In genomic region chr1:197146108-197147095, GRCh38 we compare ENCODE assay signal across 1 cellular context.
TF ChIP-seq lines count a peak whose summit lies in the region.

Gene ASPM, minus strand, starts transcription at chr1:197146669. Its CDS starts 232 bp downstream, at chr1:197146437.

TF ChIP-seq in HepG2, 621 proteins besides CTCF, POLR2A, EP300 and RAD21 (continued from another document and continues in another):
- no peak for TF ChIP-seq NFE2L1 (CRISPR knock-in tag; IDR thresholded peaks at IDR 0.05; ENCODE audit: borderline replicate concordance)
- TF ChIP-seq SAP130 (CRISPR knock-in tag; IDR thresholded peaks at IDR 0.05; ENCODE audit: low read depth) = peak; percentile 99
- TF ChIP-seq ZNF546 (CRISPR knock-in tag; conservative IDR thresholded peaks at IDR 0.05) = peak; percentile 61; the same call in 1 of the 2 replicates
- TF ChIP-seq ZNF552 (CRISPR knock-in tag; IDR thresholded peaks at IDR 0.05; ENCODE audit: borderline replicate concordance) = no peak
- TF ChIP-seq SETDB1 (CRISPR knock-in tag; IDR thresholded peaks at IDR 0.05; ENCODE audit: borderline replicate concordance) = no peak
- no peak for TF ChIP-seq ZSCAN29 (CRISPR knock-in tag; conservative IDR thresholded peaks at IDR 0.05)
- no peak for TF ChIP-seq NR2F1 (CRISPR knock-in tag; IDR thresholded peaks at IDR 0.05)
- TF ChIP-seq MYPOP (CRISPR knock-in tag; IDR thresholded peaks at IDR 0.05) = peak; percentile 86; the same call in 1 of the 2 replicates
- TF ChIP-seq RBAK (CRISPR knock-in tag; IDR thresholded peaks at IDR 0.05) = no peak
- TF ChIP-seq ETV5 (CRISPR knock-in tag; IDR thresholded peaks at IDR 0.05; ENCODE audit: borderline replicate concordance) = peak; percentile 17; the same call in 1 of the 2 replicates
- TF ChIP-seq, protein P1, sequence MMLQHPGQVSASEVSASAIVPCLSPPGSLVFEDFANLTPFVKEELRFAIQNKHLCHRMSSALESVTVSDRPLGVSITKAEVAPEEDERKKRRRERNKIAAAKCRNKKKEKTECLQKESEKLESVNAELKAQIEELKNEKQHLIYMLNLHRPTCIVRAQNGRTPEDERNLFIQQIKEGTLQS (CRISPR knock-in tag; IDR thresholded peaks at IDR 0.05) = no peak
- TF ChIP-seq ZNF354B (CRISPR knock-in tag; IDR thresholded peaks at IDR 0.05) = no peak
- no peak for TF ChIP-seq KDM4B (CRISPR knock-in tag; IDR thresholded peaks at IDR 0.05)
- TF ChIP-seq NBN (conservative IDR thresholded peaks at IDR 0.05) = no peak
- peak; percentile 23; the same call in 1 of the 2 replicates for TF ChIP-seq NCOR1 (IDR thresholded peaks at IDR 0.05; ENCODE audit: borderline replicate concordance, low read length)
- TF ChIP-seq ZNF441 (CRISPR knock-in tag; IDR thresholded peaks at IDR 0.05; ENCODE audit: borderline replicate concordance) = 0 out of 2 replicates have a peak, but pooled peaks have one; percentile 24
- TF ChIP-seq NPAS2 (CRISPR knock-in tag; IDR thresholded peaks at IDR 0.05; ENCODE audit: borderline replicate concordance) = no peak
- TF ChIP-seq, protein P2, sequence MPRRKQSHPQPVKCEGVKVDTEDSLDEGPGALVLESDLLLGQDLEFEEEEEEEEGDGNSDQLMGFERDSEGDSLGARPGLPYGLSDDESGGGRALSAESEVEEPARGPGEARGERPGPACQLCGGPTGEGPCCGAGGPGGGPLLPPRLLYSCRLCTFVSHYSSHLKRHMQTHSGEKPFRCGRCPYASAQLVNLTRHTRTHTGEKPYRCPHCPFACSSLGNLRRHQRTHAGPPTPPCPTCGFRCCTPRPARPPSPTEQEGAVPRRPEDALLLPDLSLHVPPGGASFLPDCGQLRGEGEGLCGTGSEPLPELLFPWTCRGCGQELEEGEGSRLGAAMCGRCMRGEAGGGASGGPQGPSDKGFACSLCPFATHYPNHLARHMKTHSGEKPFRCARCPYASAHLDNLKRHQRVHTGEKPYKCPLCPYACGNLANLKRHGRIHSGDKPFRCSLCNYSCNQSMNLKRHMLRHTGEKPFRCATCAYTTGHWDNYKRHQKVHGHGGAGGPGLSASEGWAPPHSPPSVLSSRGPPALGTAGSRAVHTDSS (CRISPR knock-in tag; conservative IDR thresholded peaks at IDR 0.05) = no peak
- TF ChIP-seq ZNF256 (CRISPR knock-in tag; conservative IDR thresholded peaks at IDR 0.05) = no peak
- TF ChIP-seq, protein P3, sequence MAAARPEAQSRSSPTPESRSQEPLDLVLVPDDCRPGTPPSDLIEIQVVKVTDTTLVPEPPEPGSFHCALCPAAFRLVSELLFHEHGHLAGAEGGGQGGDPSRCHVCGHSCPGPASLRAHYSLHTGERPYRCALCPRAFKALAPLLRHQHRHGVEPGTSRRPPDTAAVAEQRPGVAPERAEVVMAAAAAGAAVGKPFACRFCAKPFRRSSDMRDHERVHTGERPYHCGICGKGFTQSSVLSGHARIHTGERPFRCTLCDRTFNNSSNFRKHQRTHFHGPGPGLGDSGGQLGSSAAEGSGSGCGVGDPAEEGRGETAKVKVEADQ (CRISPR knock-in tag; IDR thresholded peaks at IDR 0.05; ENCODE audit: borderline replicate concordance) = no peak
- TF ChIP-seq ATAD3A (CRISPR knock-in tag; IDR thresholded peaks at IDR 0.05) = no peak
- TF ChIP-seq ZSCAN5A (CRISPR knock-in tag; IDR thresholded peaks at IDR 0.05; ENCODE audit: borderline replicate concordance) = peak; percentile 70; the same call in 1 of the 2 replicates
- no peak for TF ChIP-seq FOSL1 (CRISPR knock-in tag; IDR thresholded peaks at IDR 0.05; ENCODE audit: borderline replicate concordance)
- no peak for TF ChIP-seq RBM22 (optimal IDR thresholded peaks at IDR 0.05; ENCODE audit: low read length)
- peak; percentile 98 for TF ChIP-seq E2F5 (CRISPR knock-in tag; conservative IDR thresholded peaks at IDR 0.05)
- TF ChIP-seq, protein P4, sequence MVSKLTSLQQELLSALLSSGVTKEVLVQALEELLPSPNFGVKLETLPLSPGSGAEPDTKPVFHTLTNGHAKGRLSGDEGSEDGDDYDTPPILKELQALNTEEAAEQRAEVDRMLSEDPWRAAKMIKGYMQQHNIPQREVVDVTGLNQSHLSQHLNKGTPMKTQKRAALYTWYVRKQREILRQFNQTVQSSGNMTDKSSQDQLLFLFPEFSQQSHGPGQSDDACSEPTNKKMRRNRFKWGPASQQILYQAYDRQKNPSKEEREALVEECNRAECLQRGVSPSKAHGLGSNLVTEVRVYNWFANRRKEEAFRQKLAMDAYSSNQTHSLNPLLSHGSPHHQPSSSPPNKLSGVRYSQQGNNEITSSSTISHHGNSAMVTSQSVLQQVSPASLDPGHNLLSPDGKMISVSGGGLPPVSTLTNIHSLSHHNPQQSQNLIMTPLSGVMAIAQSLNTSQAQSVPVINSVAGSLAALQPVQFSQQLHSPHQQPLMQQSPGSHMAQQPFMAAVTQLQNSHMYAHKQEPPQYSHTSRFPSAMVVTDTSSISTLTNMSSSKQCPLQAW (CRISPR knock-in tag; IDR thresholded peaks at IDR 0.05) = 0 out of 2 replicates have a peak, but pooled peaks have one; percentile 40
- no peak for TF ChIP-seq ZFP82 (CRISPR knock-in tag; IDR thresholded peaks at IDR 0.05; ENCODE audit: borderline replicate concordance)
- TF ChIP-seq, protein P5, sequence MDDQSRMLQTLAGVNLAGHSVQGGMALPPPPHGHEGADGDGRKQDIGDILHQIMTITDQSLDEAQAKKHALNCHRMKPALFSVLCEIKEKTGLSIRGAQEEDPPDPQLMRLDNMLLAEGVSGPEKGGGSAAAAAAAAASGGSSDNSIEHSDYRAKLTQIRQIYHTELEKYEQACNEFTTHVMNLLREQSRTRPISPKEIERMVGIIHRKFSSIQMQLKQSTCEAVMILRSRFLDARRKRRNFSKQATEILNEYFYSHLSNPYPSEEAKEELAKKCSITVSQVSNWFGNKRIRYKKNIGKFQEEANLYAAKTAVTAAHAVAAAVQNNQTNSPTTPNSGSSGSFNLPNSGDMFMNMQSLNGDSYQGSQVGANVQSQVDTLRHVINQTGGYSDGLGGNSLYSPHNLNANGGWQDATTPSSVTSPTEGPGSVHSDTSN (CRISPR knock-in tag; IDR thresholded peaks at IDR 0.05; ENCODE audit: borderline replicate concordance) = no peak
- no peak for TF ChIP-seq KLF13 (CRISPR knock-in tag; IDR thresholded peaks at IDR 0.05)
- TF ChIP-seq SP2 (CRISPR knock-in tag; IDR thresholded peaks at IDR 0.05) = peak; percentile 90
- TF ChIP-seq ZNF225 (CRISPR knock-in tag; IDR thresholded peaks at IDR 0.05) = 0 out of 2 replicates have a peak, but pooled peaks have one; percentile 41
- TF ChIP-seq MYNN (CRISPR knock-in tag; IDR thresholded peaks at IDR 0.05; ENCODE audit: low read depth) = no peak
- TF ChIP-seq ATF7 (IDR thresholded peaks at IDR 0.05) = no peak
- no peak for TF ChIP-seq ATF7 (CRISPR knock-in tag; IDR thresholded peaks at IDR 0.05)
- TF ChIP-seq ZNF281 (CRISPR knock-in tag; IDR thresholded peaks at IDR 0.05; ENCODE audit: borderline replicate concordance) = no peak
- no peak for TF ChIP-seq ZNF572 (CRISPR knock-in tag; IDR thresholded peaks at IDR 0.05)
- no peak for TF ChIP-seq ETV6 (CRISPR knock-in tag; conservative IDR thresholded peaks at IDR 0.05)
- TF ChIP-seq, protein P6, sequence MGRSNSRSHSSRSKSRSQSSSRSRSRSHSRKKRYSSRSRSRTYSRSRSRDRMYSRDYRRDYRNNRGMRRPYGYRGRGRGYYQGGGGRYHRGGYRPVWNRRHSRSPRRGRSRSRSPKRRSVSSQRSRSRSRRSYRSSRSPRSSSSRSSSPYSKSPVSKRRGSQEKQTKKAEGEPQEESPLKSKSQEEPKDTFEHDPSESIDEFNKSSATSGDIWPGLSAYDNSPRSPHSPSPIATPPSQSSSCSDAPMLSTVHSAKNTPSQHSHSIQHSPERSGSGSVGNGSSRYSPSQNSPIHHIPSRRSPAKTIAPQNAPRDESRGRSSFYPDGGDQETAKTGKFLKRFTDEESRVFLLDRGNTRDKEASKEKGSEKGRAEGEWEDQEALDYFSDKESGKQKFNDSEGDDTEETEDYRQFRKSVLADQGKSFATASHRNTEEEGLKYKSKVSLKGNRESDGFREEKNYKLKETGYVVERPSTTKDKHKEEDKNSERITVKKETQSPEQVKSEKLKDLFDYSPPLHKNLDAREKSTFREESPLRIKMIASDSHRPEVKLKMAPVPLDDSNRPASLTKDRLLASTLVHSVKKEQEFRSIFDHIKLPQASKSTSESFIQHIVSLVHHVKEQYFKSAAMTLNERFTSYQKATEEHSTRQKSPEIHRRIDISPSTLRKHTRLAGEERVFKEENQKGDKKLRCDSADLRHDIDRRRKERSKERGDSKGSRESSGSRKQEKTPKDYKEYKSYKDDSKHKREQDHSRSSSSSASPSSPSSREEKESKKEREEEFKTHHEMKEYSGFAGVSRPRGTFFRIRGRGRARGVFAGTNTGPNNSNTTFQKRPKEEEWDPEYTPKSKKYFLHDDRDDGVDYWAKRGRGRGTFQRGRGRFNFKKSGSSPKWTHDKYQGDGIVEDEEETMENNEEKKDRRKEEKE (IDR thresholded peaks at IDR 0.05) = no peak
- no peak; the same call in 1 of the 2 replicates for TF ChIP-seq THAP9 (CRISPR knock-in tag; IDR thresholded peaks at IDR 0.05; ENCODE audit: borderline replicate concordance)
- TF ChIP-seq ZBTB1 (CRISPR knock-in tag; IDR thresholded peaks at IDR 0.05; ENCODE audit: borderline replicate concordance) = no peak
- TF ChIP-seq ZNF329 (CRISPR knock-in tag; IDR thresholded peaks at IDR 0.05; ENCODE audit: low read depth) = peak; percentile 89
- peak; percentile 70 for TF ChIP-seq POLR2AphosphoS5 (IDR thresholded peaks at IDR 0.05; ENCODE audit: low read depth, low read length)
- no peak for TF ChIP-seq ZNF317 (CRISPR knock-in tag; IDR thresholded peaks at IDR 0.05)
- peak; percentile 48 for TF ChIP-seq GABPB1 (CRISPR knock-in tag; IDR thresholded peaks at IDR 0.05)
